In genomic region chr14:94138256-94138655, GRCh38 we compare ENCODE assay signal across 18 cellular contexts. TPM values are rescaled to one million over a fixed set of nuclear protein-coding genes. Genes with fewer than 3 reads are reported as not detected.
DNase-seq lines count a peak whose midpoint lies in the region; ATAC-seq and TF ChIP-seq lines count a peak whose summit lies in the region.
"Had no signal": no experiment of that assay in that cellular context is flagged by ENCODE, and none has a peak within 500 bp of the region (broad histone marks: within the 10 kb centered on the region; RNA-seq: fewer than 3 reads in every experiment).

No MANE protein-coding gene starts in this region.

- TF ChIP-seq CTCF in lower lobe of right lung (IDR thresholded peaks at IDR 0.05), result no peak
- no peak for TF ChIP-seq CTCF in colonic mucosa (IDR thresholded peaks at IDR 0.05)
- no peak for TF ChIP-seq CTCF in right lobe of liver (IDR thresholded peaks at IDR 0.05)

- H3K9me3 ChIP-seq in lower lobe of right lung (no peaks in the 10 kb centered on the region), colonic mucosa (no peaks in the 10 kb centered on the region), right lobe of liver (no peaks in the 10 kb centered on the region)
- H3K9me3 ChIP-seq: A549, HAP-1, SK-N-SH had no signal

- peak; percentile 49 to 72 for ATAC-seq in lower lobe of right lung
- ATAC-seq in HG03139 (IDR thresholded peaks at IDR 0.05; ENCODE audit: unreplicated experiment), result no peak
- ATAC-seq in right lobe of liver, result no peak
- ATAC-seq: A549 had no signal

- no peak overlapping the region for H3K27ac ChIP-seq in lower lobe of right lung
- no peak overlapping the region for H3K27ac ChIP-seq in colonic mucosa
- no peak overlapping the region for H3K27ac ChIP-seq in right lobe of liver
- H3K27ac ChIP-seq: A549, HL-60 had no signal

- 59% methylated on average over 8 of the region's 9 CpGs for WGBS in right lobe of liver (ENCODE audit: insufficient coverage, low coverage, low lambda C conversion rate, missing lambda C conversion rate)

- H3K4me1 ChIP-seq in lower lobe of right lung, result peaks cover 7% of the 10 kb centered on the region
- H3K4me1 ChIP-seq in colonic mucosa, result no peaks in the 10 kb centered on the region
- H3K4me1 ChIP-seq in right lobe of liver, result no peaks in the 10 kb centered on the region
- H3K4me1 ChIP-seq: A549 had no signal

- no peak for TF ChIP-seq POLR2A in right lobe of liver (IDR thresholded peaks at IDR 0.05)

- no peak overlapping the region for H3K9ac ChIP-seq in colonic mucosa (ENCODE audit: low read depth in 2 of 2, low read length in 2 of 2)
- H3K9ac ChIP-seq: SK-N-SH had no signal

- H3K4me3 ChIP-seq in lower lobe of right lung, result no peak overlapping the region
- H3K4me3 ChIP-seq in colonic mucosa, result no peak overlapping the region
- H3K4me3 ChIP-seq in right lobe of liver, result no peak overlapping the region
- H3K4me3 ChIP-seq: A549, HAP-1 had no signal

- DNase-seq in DMS79 treated with DMSO at 0.1 percent for 48 hours (lab: John Stamatoyannopoulos, UW) (peak; percentile 98), NCI-H128 (lab: John Stamatoyannopoulos, UW; ENCODE audit: unreplicated experiment) (peak; percentile 45), NCI-H2227 treated with DMSO at 0.1 percent for 48 hours (lab: John Stamatoyannopoulos, UW) (peak; percentile 72), lower lobe of right lung (no peak), globus pallidus (ENCODE audit: low spot score) (no peak), colonic mucosa (no peak), right lobe of liver (no peak)
- DNase-seq: C1 segment of cervical spinal cord, GF-D8, Kasumi-1, NCI-H524, SHP77, SK-N-SH, T-helper 1 cell had no signal

- intact Hi-C loops in lower lobe of right lung (cut with DNase I) (no loop called here), colonic mucosa (cut with DNase I) (loop anchor here (2.0 to 5.0 kb wide), 2 partner anchors 39 to 101 kb away; no protein-coding TSS in a partner anchor), right lobe of liver (cut with DNase I) (no loop called here)

- H3K27me3 ChIP-seq in lower lobe of right lung (ENCODE audit: low read depth), result no peaks in the 10 kb centered on the region
- H3K27me3 ChIP-seq in colonic mucosa, result no peaks in the 10 kb centered on the region
- H3K27me3 ChIP-seq in right lobe of liver, result no peaks in the 10 kb centered on the region

- H3K36me3 ChIP-seq in lower lobe of right lung (no peaks in the 10 kb centered on the region), colonic mucosa (no peaks in the 10 kb centered on the region), right lobe of liver (no peaks in the 10 kb centered on the region)
- H3K36me3 ChIP-seq: HAP-1 had no signal

RNA-seq across cellular contexts. Expression of gene IFI27L2, which starts 8.9 kb away (rescaled TPM):
- 49.7 TPM for total RNA-seq in lower lobe of right lung
- total RNA-seq in colonic mucosa, result 10 to 100 TPM; 27.6 to 51.4 TPM
- total RNA-seq in right lobe of liver, result 1 to 10 TPM in 5 of 6 experiments, not detected in 1; 1.8 to 7.9 (median 4.1) TPM

RNA-seq across cellular contexts. Expression of gene IFI27, which starts 27.7 kb away (rescaled TPM):
- 340 TPM for total RNA-seq in lower lobe of right lung
- total RNA-seq in colonic mucosa, result 100 to 1,000 TPM; 219 to 709 TPM
- 10 to 100 TPM; 10.0 to 32.5 (median 16.9) TPM for total RNA-seq in right lobe of liver

RNA-seq across cellular contexts. Expression of gene PPP4R4, which starts 35.9 kb away (rescaled TPM):
- total RNA-seq in lower lobe of right lung (5.9 TPM), colonic mucosa (under 1 TPM in 1 of 2 donors, not detected in 1; 0.27 TPM), right lobe of liver (1 to 10 TPM in 3 of 6 experiments, under 1 TPM in 3; 0.26 to 4.1 (median 1.2) TPM)

RNA-seq across cellular contexts. Expression of gene IFI27L1, which starts 57.1 kb away (rescaled TPM):
- total RNA-seq in lower lobe of right lung, result 10.9 TPM
- 10 to 100 TPM; 15.8 to 27.4 TPM for total RNA-seq in colonic mucosa
- 1 to 10 TPM; 2.6 to 8.2 (median 5.3) TPM for total RNA-seq in right lobe of liver

RNA-seq across cellular contexts. Expression of gene DDX24, which starts 57.3 kb away (rescaled TPM):
- total RNA-seq in lower lobe of right lung (163 TPM), colonic mucosa (100 to 1,000 TPM; 110 to 142 TPM), right lobe of liver (10 to 100 TPM; 47.8 to 74.0 (median 63.6) TPM)

Comparison
In these comparisons a context has a peak if more than half of its experiments do, and no peak if none do; other contexts are left out.
1. DNase-seq: peak in DMS79 treated with DMSO at 0.1 percent for 48 hours (single experiment), NCI-H128 (single experiment) and NCI-H2227 treated with DMSO at 0.1 percent for 48 hours (single experiment); none in lower lobe of right lung (single experiment), globus pallidus (single experiment), colonic mucosa (single experiment) and right lobe of liver (0 of 3).
2. ATAC-seq: peak in lower lobe of right lung (2 of 2); none in HG03139 (single experiment) and right lobe of liver (0 of 4).
3. RNA of gene IFI27, which starts 27.7 kb away (total RNA-seq): 219 to 709 TPM in colonic mucosa and 340 TPM in lower lobe of right lung (single experiment); 10.0 to 32.5 TPM in right lobe of liver; every median in the first group is over 4 times any median in the second.